In the genomic region with DNA sequence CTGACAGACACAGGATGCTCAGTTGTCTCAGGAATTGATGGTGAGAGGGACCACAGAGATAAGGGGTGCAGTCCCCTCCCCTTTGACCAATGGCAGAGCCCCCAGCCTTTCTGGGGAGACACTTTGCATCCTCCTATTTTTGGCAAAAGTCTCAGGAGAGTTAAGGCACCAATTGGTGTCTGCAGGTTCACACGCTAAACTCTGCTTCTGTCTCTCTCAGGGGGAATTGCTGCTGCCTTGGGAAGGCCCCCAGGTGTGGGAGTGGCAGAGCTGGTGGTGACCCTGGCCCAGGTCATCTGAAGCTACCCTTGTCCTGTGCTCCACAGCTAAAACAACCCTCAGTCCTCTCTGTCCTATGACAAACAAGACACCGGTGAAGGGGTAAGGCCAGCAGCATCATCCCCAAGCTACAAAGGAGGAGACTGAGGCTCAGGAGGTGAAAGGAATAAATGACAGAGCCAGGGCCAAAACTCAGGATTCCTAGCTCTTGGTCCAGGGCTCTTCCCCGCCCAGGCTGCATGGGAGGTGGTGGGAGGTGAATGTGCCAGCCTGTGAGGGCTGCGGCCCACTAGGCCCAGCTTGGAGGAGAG, we compare ENCODE assay signal across 23 cellular contexts. TPM values are rescaled to one million over a fixed set of nuclear protein-coding genes. Genes with fewer than 3 reads are reported as not detected.
A peak's percentile ranks its signal among the peaks of the same experiment; 100 is the strongest.
DNase-seq lines count a peak whose midpoint lies in the region; ATAC-seq, FAIRE-seq and TF ChIP-seq lines count a peak whose summit lies in the region.
"Had no signal": no experiment of that assay in that cellular context is flagged by ENCODE, and none has a peak within 500 bp of the region (broad histone marks: within the 10 kb centered on the region; RNA-seq: fewer than 3 reads in every experiment).

No MANE protein-coding gene starts in this region.

- no peaks in the 10 kb centered on the region for H3K79me2 ChIP-seq in Karpas-422 (ENCODE audit: low read length)

- peak; percentile 28 for DNase-seq in activated CD8-positive, alpha-beta memory T cell treated with anti-CD3 and anti-CD28 coated beads, Interleukin-2, amount 50 U/mL, for 48 hours
- no peak for DNase-seq in activated CD8-positive, alpha-beta memory T cell treated with anti-CD3 and anti-CD28 coated beads, Interleukin-2, amount 50 U/mL, for 4 hours
- DNase-seq in Karpas-422: peak; percentile 61
- DNase-seq in endodermal cell: peak; percentile 25
- peak; percentile 10 for DNase-seq in stomach
- no peak for DNase-seq in kidney
- no peak for DNase-seq in activated T-cell treated with anti-CD3 and anti-CD28 coated beads for 4 hours
- DNase-seq: 8988T; ACHN; BE2C; CD8-positive, alpha-beta memory T cell; DMS79 treated with DMSO at 0.1 percent for 48 hours; GF-D8; KBM-7; MG63; NCI-H2029; NCI-H526 treated with DMSO at 0.1 percent for 48 hours; SIG-M5 had no signal

- no peak for FAIRE-seq in kidney (lab: Jason Lieb, UNC)
- FAIRE-seq: H54, HepG2 had no signal

- H3K36me3 ChIP-seq in Karpas-422 (ENCODE audit: insufficient read depth, low read length) (no peaks in the 10 kb centered on the region), endodermal cell (ENCODE audit: control insufficient read depth, insufficient read depth, low read length) (no peaks in the 10 kb centered on the region), stomach (peaks cover under 1 to 7% (median 3%) of the 10 kb centered on the region in 4 donors), kidney (ENCODE audit: control insufficient read depth in 1 of 2, insufficient read depth in 2 of 2, low read length in 2 of 2) (no peaks in the 10 kb centered on the region)
- H3K36me3 ChIP-seq: BE2C, MG63 had no signal

- H3K9me3 ChIP-seq in Karpas-422 (ENCODE audit: low read length): no peaks in the 10 kb centered on the region
- no peaks in the 10 kb centered on the region for H3K9me3 ChIP-seq in endodermal cell (ENCODE audit: control insufficient read depth, low read length)
- H3K9me3 ChIP-seq in stomach: no peaks in the 10 kb centered on the region
- H3K9me3 ChIP-seq in kidney (ENCODE audit: control insufficient read depth in 1 of 2, low read length in 2 of 2): no peaks in the 10 kb centered on the region
- H3K9me3 ChIP-seq: BE2C, MG63 had no signal

- H2AFZ ChIP-seq in Karpas-422 (ENCODE audit: low read length): no peak overlapping the region

- no peak for TF ChIP-seq POLR2A in stomach (IDR thresholded peaks at IDR 0.05)

- no peaks in the 10 kb centered on the region for H3K9me2 ChIP-seq in Karpas-422 (replicated peaks; ENCODE audit: insufficient read depth, low read length)

- intact Hi-C loops in stomach (cut with DNase I; ENCODE audit: low total_unique reads) (no loop called here), kidney (cut with DNase I) (no loop called here)

- no peak overlapping the region for H3K4me3 Mint-ChIP-seq in endodermal cell
- H3K4me3 Mint-ChIP-seq: CD14-positive monocyte; CD8-positive, alpha-beta memory T cell had no signal

- 82 to 88% methylated on average over 1 to 4 of the region's 4 CpGs for whole genome bisulfite sequencing in endodermal cell (ENCODE audit: insufficient coverage in 1 of 2, insufficient read length in 1 of 2), 2 experiments
- 73 to 89% (median 84%) methylated on average over 4 of the region's 4 CpGs for WGBS in stomach, 5 donors

- no peaks in the 10 kb centered on the region for H3K9me3 Mint-ChIP-seq in endodermal cell
- H3K9me3 Mint-ChIP-seq: CD8-positive, alpha-beta memory T cell had no signal

- H3K27me3 ChIP-seq in Karpas-422 (ENCODE audit: low read length): no peaks in the 10 kb centered on the region
- peaks cover 21% of the 10 kb centered on the region for H3K27me3 ChIP-seq in endodermal cell (ENCODE audit: control insufficient read depth, insufficient read depth, low read length, poor library complexity, severe bottlenecking)
- H3K27me3 ChIP-seq in stomach: peaks cover 0 to 6% (median 0%) of the 10 kb centered on the region in 3 donors

- H3K4me1 ChIP-seq in Karpas-422 (ENCODE audit: low read length) (peaks cover 25% of the 10 kb centered on the region), endodermal cell (ENCODE audit: control insufficient read depth, insufficient read depth, low read length) (no peaks in the 10 kb centered on the region), stomach (no peaks in the 10 kb centered on the region), kidney (ENCODE audit: control insufficient read depth in 1 of 2, insufficient read depth in 1 of 2, low read depth in 1 of 2, low read length in 2 of 2) (no peaks in the 10 kb centered on the region)
- H3K4me1 ChIP-seq: BE2C had no signal

- no peak overlapping the region for H3K27ac Mint-ChIP-seq in endodermal cell

- no peaks in the 10 kb centered on the region for H3K36me3 Mint-ChIP-seq in endodermal cell (ENCODE audit: low read depth)
- H3K36me3 Mint-ChIP-seq: CD14-positive monocyte had no signal

- H3K4me1 Mint-ChIP-seq in endodermal cell: no peaks in the 10 kb centered on the region
- H3K4me1 Mint-ChIP-seq: CD14-positive monocyte had no signal

- peaks cover 10% of the 10 kb centered on the region for H3K27me3 Mint-ChIP-seq in endodermal cell (ENCODE audit: insufficient read depth)

- H3K27ac ChIP-seq in Karpas-422 (ENCODE audit: low read length) (no peak overlapping the region), endodermal cell (ENCODE audit: low read depth, low read length) (no peak overlapping the region), stomach (no peak overlapping the region), kidney (ENCODE audit: low read depth in 2 of 2, low read length in 2 of 2) (no peak overlapping the region)
- H3K27ac ChIP-seq: SK-N-MC had no signal

- H3K9ac ChIP-seq in Karpas-422 (ENCODE audit: low read length) (no peak overlapping the region), endodermal cell (ENCODE audit: extremely low read depth, low read length, poor library complexity, severe bottlenecking) (no peak overlapping the region), kidney (ENCODE audit: low read length in 2 of 2) (no peak overlapping the region)

- no peak for TF ChIP-seq EP300 in stomach (IDR thresholded peaks at IDR 0.05)

- no peak for TF ChIP-seq CTCF in endodermal cell (conservative IDR thresholded peaks at IDR 0.05)
- no peak for TF ChIP-seq CTCF in stomach (IDR thresholded peaks at IDR 0.05)
- no peak for TF ChIP-seq CTCF in kidney (IDR thresholded peaks at IDR 0.05; ENCODE audit: borderline replicate concordance, extremely low read depth, insufficient read depth)

- no peaks in the 10 kb centered on the region; the same call in 1 of the 2 replicates for H4K20me1 ChIP-seq in Karpas-422 (ENCODE audit: insufficient read depth, low read depth, low read length)

- ATAC-seq in HG03097 (IDR thresholded peaks at IDR 0.05; ENCODE audit: low FRiP score, unreplicated experiment): no peak

- peak overlapping the region; percentile 18 for H3K4me2 ChIP-seq in Karpas-422 (ENCODE audit: low read depth, low read length, poor library complexity, severe bottlenecking)

- no peak overlapping the region for H3K4me3 ChIP-seq in Karpas-422 (ENCODE audit: low read length)
- H3K4me3 ChIP-seq in endodermal cell (ENCODE audit: low read length): no peak overlapping the region
- H3K4me3 ChIP-seq in stomach: no peak overlapping the region
- no peak overlapping the region for H3K4me3 ChIP-seq in kidney (ENCODE audit: low read length in 2 of 2)
- H3K4me3 ChIP-seq: MG63, SK-N-MC had no signal

RNA-seq across cellular contexts. Expression of a gene that starts 20.3 kb away (rescaled TPM):
- 11.1 and 21.9 TPM in 2 replicates for total RNA-seq in Karpas-422 (2014; rRNA removed; shearing (Covaris generic); ENCODE audit: low replicate concordance)
- 10 to 100 TPM; 11.4 to 15.5 TPM for total RNA-seq in endodermal cell
- 15.6 TPM for polyA plus RNA-seq in endodermal cell (2013, experiment 1 of 2)
- 11.0 TPM for polyA plus RNA-seq in endodermal cell (2013, experiment 2 of 2)
- 100 to 1,000 TPM in 3 of 5 donors, 10 to 100 TPM in 2; 26.3 to 330 (median 141) TPM for total RNA-seq in stomach
- 10 to 100 TPM in 2 of 3 donors, 1 to 10 TPM in 1; 7.9 to 22.6 (median 19.4) TPM for polyA plus RNA-seq in stomach
- 21.2 TPM for total RNA-seq in kidney
- 5.3 TPM for polyA plus RNA-seq in kidney (ENCODE audit: insufficient read depth, low read depth, low replicate concordance)

RNA-seq across cellular contexts. Expression of a gene that starts 30.1 kb away (rescaled TPM):
- 38.2 and 50.3 TPM in 2 replicates for total RNA-seq in Karpas-422 (2014; rRNA removed; shearing (Covaris generic); ENCODE audit: low replicate concordance)
- total RNA-seq in endodermal cell (10 to 100 TPM; 56.3 to 65.3 TPM), stomach (10 to 100 TPM in 4 of 5 donors, 1 to 10 TPM in 1; 7.8 to 85.2 (median 24.6) TPM), kidney (38.3 TPM)
- 85.0 TPM for polyA plus RNA-seq in endodermal cell (2013, experiment 1 of 2)
- 67.6 TPM for polyA plus RNA-seq in endodermal cell (2013, experiment 2 of 2)
- polyA plus RNA-seq in stomach (10 to 100 TPM; 37.1 to 69.7 (median 38.1) TPM), kidney (ENCODE audit: insufficient read depth, low read depth, low replicate concordance) (52.2 TPM)

RNA-seq across cellular contexts. Expression of a gene that starts 30.2 kb away (rescaled TPM):
- 2.8 TPM in 1 of 2 replicates, not detected in the other for total RNA-seq in Karpas-422 (2014; rRNA removed; shearing (Covaris generic); ENCODE audit: low replicate concordance)
- total RNA-seq in endodermal cell: under 1 TPM; 0.73 to 0.82 TPM
- polyA plus RNA-seq in endodermal cell (2013, experiment 1 of 2): 1.2 TPM
- 1.5 TPM for polyA plus RNA-seq in endodermal cell (2013, experiment 2 of 2)
- total RNA-seq in stomach: not detected
- under 1 TPM; 0.31 to 0.75 (median 0.48) TPM for polyA plus RNA-seq in stomach
- 0.91 TPM for total RNA-seq in kidney
- polyA plus RNA-seq in kidney (ENCODE audit: insufficient read depth, low read depth, low replicate concordance): 1.5 TPM

RNA-seq across cellular contexts. Expression of a gene that starts 39.8 kb away (rescaled TPM):
- total RNA-seq in Karpas-422 (2014; rRNA removed; shearing (Covaris generic); ENCODE audit: low replicate concordance): 37.7 and 63.5 TPM in 2 replicates
- total RNA-seq in endodermal cell (10 to 100 TPM; 54.5 to 71.9 TPM), stomach (10 to 100 TPM in 4 of 5 donors, 1 to 10 TPM in 1; 7.0 to 44.9 (median 22.2) TPM), kidney (40.3 TPM)
- polyA plus RNA-seq in endodermal cell (2013, experiment 1 of 2): 50.1 TPM
- polyA plus RNA-seq in endodermal cell (2013, experiment 2 of 2): 44.5 TPM
- polyA plus RNA-seq in stomach (10 to 100 TPM; 30.5 to 38.3 (median 32.1) TPM), kidney (ENCODE audit: insufficient read depth, low read depth, low replicate concordance) (172 TPM)

RNA-seq across cellular contexts. Expression of a gene that starts 49.7 kb away (rescaled TPM):
- 0.04 TPM in 1 of 2 replicates, not detected in the other for total RNA-seq in Karpas-422 (2014; rRNA removed; shearing (Covaris generic); ENCODE audit: low replicate concordance)
- total RNA-seq in endodermal cell (1 to 10 TPM; 3.1 to 3.7 TPM), stomach (1 to 10 TPM in 1 of 5 donors, under 1 TPM in 1, not detected in 3; 0.92 to 3.0 TPM), kidney (2.0 TPM)
- polyA plus RNA-seq in endodermal cell (2013, experiment 1 of 2): 2.6 TPM
- polyA plus RNA-seq in endodermal cell (2013, experiment 2 of 2): 2.6 TPM
- polyA plus RNA-seq in stomach (under 1 TPM; 0.31 to 0.38 (median 0.31) TPM), kidney (ENCODE audit: insufficient read depth, low read depth, low replicate concordance) (0.86 TPM)

Comparison
In these comparisons a context has a peak if more than half of its experiments do, and no peak if none do; other contexts are left out.
1. DNase-seq: peak in activated CD8-positive, alpha-beta memory T cell treated with anti-CD3 and anti-CD28 coated beads, Interleukin-2, amount 50 U/mL, for 48 hours (single experiment), Karpas-422 (single experiment), endodermal cell (single experiment) and stomach (single experiment); none in activated CD8-positive, alpha-beta memory T cell treated with anti-CD3 and anti-CD28 coated beads, Interleukin-2, amount 50 U/mL, for 4 hours (single experiment), kidney (single experiment) and activated T-cell treated with anti-CD3 and anti-CD28 coated beads for 4 hours (single experiment).